15 cellular contexts compared by ENCODE assay signal in genomic region chr9:122216798-122217418, GRCh38. TPM values are rescaled to one million over a fixed set of nuclear protein-coding genes. Genes with fewer than 3 reads are reported as not detected.
"Had no signal": no experiment of that assay in that cellular context is flagged by ENCODE, and none has a peak within 500 bp of the region (broad histone marks: within the 10 kb centered on the region; RNA-seq: fewer than 3 reads in every experiment).

No MANE protein-coding gene starts in this region.

- H3K4me3 ChIP-seq: lung, right lobe of liver had no signal

- H3K27ac Mint-ChIP-seq: activated CD4-positive, alpha-beta T cell treated with anti-CD3 and anti-CD28 coated beads for 36 hours; activated T-helper 1 cell treated with anti-CD3 and anti-CD28 coated beads, Interleukin-12 subunit alpha, Interleukin-12 subunit beta, Interleukin-2, Interleukin-4 antibody, amounts not matched to agents 30 ng/mL and 10 ng/mL and 1 ng/mL, durations not matched to agents 14 hours and 24 hours and 36 hours; naive B cell; progenitor cell of endocrine pancreas had no signal

- H3K9me3 ChIP-seq: right lobe of liver had no signal

- H3K27ac ChIP-seq: right lobe of liver had no signal

- ATAC-seq: activated CD4-positive, alpha-beta T cell treated with anti-CD3 and anti-CD28 coated beads for 36 hours had no signal

- FAIRE-seq: astrocyte, endothelial cell of umbilical vein had no signal

- H3K9me3 Mint-ChIP-seq: activated T-helper 1 cell treated with anti-CD3 and anti-CD28 coated beads, Interleukin-12 subunit alpha, Interleukin-12 subunit beta, Interleukin-2, Interleukin-4 antibody, amounts not matched to agents 30 ng/mL and 10 ng/mL and 1 ng/mL, durations not matched to agents 14 hours and 24 hours and 36 hours had no signal

- H3K36me3 Mint-ChIP-seq: naive B cell had no signal

- H3K36me3 ChIP-seq: right lobe of liver had no signal

- H3K4me3 Mint-ChIP-seq: activated CD4-positive, alpha-beta T cell treated with anti-CD3 and anti-CD28 coated beads for 36 hours; activated T-helper 1 cell treated with anti-CD3 and anti-CD28 coated beads, Interleukin-12 subunit alpha, Interleukin-12 subunit beta, Interleukin-2, Interleukin-4 antibody, amounts not matched to agents 30 ng/mL and 10 ng/mL and 1 ng/mL, durations not matched to agents 14 hours and 24 hours and 36 hours had no signal

- DNase-seq: activated CD4-positive, alpha-beta T cell treated with anti-CD3 and anti-CD28 coated beads for 36 hours; activated naive CD4-positive, alpha-beta T cell; foreskin melanocyte; naive B cell; right lobe of liver; stimulated activated CD4-positive, alpha-beta T cell treated with anti-CD3 and anti-CD28 coated beads, Interleukin-2, amount 100 ng/mL, for 24 hours; stimulated activated naive CD4-positive, alpha-beta T cell treated with Interleukin-2 at 50 U/mL for 16 hours; SW 1271; T-helper 9 cell; trophoblast cell had no signal

RNA-seq across cellular contexts. Expression of gene MORN5, which starts 57.2 kb away (rescaled TPM):
- total RNA-seq: activated CD4-positive, alpha-beta T cell treated with anti-CD3 and anti-CD28 coated beads for 36 hours; activated T-helper 1 cell treated with anti-CD3 and anti-CD28 coated beads, Interleukin-12 subunit alpha, Interleukin-12 subunit beta, Interleukin-2, Interleukin-4 antibody, amounts not matched to agents 30 ng/mL and 10 ng/mL and 1 ng/mL, durations not matched to agents 14 hours and 24 hours and 36 hours; astrocyte; endothelial cell of umbilical vein; right lobe of liver had no signal
- polyA plus RNA-seq: endothelial cell of umbilical vein had no signal
